29 cellular contexts compared by ENCODE assay signal in the genomic region with DNA sequence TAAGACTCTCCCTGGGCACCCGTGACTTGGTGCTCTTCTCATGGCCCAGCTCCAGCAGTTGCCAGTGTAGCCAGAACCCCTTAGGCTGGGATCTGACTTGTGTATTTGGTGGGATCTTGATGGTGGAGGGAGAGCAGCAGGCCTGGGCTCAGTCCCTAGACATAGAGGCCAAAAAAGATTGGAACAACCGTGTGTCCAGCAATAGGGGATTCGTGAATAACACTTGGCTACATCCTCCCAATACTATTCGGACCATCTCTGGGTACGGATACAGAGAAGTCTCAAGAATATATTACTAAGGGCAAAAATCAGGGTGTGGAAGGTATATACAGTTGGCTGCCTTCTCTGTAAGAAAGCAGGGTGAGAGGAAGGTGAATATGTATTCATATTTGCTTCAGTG. TPM values are rescaled to one million over a fixed set of nuclear protein-coding genes. Genes with fewer than 3 reads are reported as not detected.
"Had no signal": no experiment of that assay in that cellular context is flagged by ENCODE, and none has a peak within 500 bp of the region (broad histone marks: within the 10 kb centered on the region; RNA-seq: fewer than 3 reads in every experiment).

No MANE protein-coding gene starts in this region.

- H3K4me3 ChIP-seq: lower lobe of right lung, mucosa of descending colon, pancreas, prostate gland, right lobe of liver, smooth muscle cell, transverse colon, upper lobe of left lung, vagina had no signal

- H3K4me3 Mint-ChIP-seq: immature natural killer cell; natural killer cell treated with Interleukin-12 subunit alpha and Interleukin-12 subunit beta and Interleukin-15 and Interleukin-18, amount 100 ng/mL, for 72 hours; stimulated activated memory B cell treated with anti-CD40 and anti-IgM and Interleukin-4, amounts not matched to agents 10 μg/mL and 1 μg/mL and 100 μg/mL, for 72 hours; stimulated activated naive CD8-positive, alpha-beta T cell treated with anti-CD3 and anti-CD28 coated beads, Interleukin-15, amount 100 ng/mL, for 72 hours had no signal

- H3K4me2 ChIP-seq: smooth muscle cell had no signal

- H3K4me1 ChIP-seq: lower lobe of right lung, pancreas, prostate gland, right lobe of liver, transverse colon, upper lobe of left lung, vagina had no signal

- ATAC-seq: left lobe of liver; lower lobe of right lung; mucosa of descending colon; naive thymus-derived CD4-positive, alpha-beta T cell; natural killer cell treated with Interleukin-12 subunit alpha and Interleukin-12 subunit beta and Interleukin-15 and Interleukin-18, amount 100 ng/mL, for 72 hours; pancreas; right lobe of liver; stimulated activated memory B cell treated with anti-CD40 and anti-IgM and Interleukin-4, amounts not matched to agents 10 μg/mL and 1 μg/mL and 100 μg/mL, for 72 hours had no signal

- H3K36me3 Mint-ChIP-seq: natural killer cell treated with Interleukin-12 subunit alpha and Interleukin-12 subunit beta and Interleukin-15 and Interleukin-18, amount 100 ng/mL, for 72 hours; stimulated activated memory B cell treated with anti-CD40 and anti-IgM and Interleukin-4, amounts not matched to agents 10 μg/mL and 1 μg/mL and 100 μg/mL, for 72 hours had no signal

- H3K36me3 ChIP-seq: lower lobe of right lung, pancreas, prostate gland, right lobe of liver, transverse colon, upper lobe of left lung, vagina had no signal

- H3K27me3 ChIP-seq: pancreas, right lobe of liver, upper lobe of left lung, vagina had no signal

- H3K27ac Mint-ChIP-seq: immature natural killer cell; naive thymus-derived CD4-positive, alpha-beta T cell; natural killer cell treated with Interleukin-12 subunit alpha and Interleukin-12 subunit beta and Interleukin-15 and Interleukin-18, amount 100 ng/mL, for 72 hours; stimulated activated memory B cell treated with anti-CD40 and anti-IgM and Interleukin-4, amounts not matched to agents 10 μg/mL and 1 μg/mL and 100 μg/mL, for 72 hours had no signal

- DNase-seq: hypothalamus; immature natural killer cell; islet precursor cell; lower lobe of right lung; mammary epithelial cell; mesendoderm; midbrain; mucosa of descending colon; naive thymus-derived CD4-positive, alpha-beta T cell; nucleus accumbens; pancreas; posterior cingulate gyrus; right lobe of liver; stimulated activated CD4-positive, alpha-beta T cell treated with anti-CD3 and anti-CD28 coated beads, Interleukin-1b, Interleukin-23, amount 100 ng/mL, for 48 hours; stimulated activated CD4-positive, alpha-beta T cell treated with anti-CD3 and anti-CD28 coated beads, Interleukin-2, amount 100 ng/mL, for 48 hours; stimulated activated CD4-positive, alpha-beta T cell treated with anti-CD3 and anti-CD28 coated beads, Interleukin-4, amount 100 ng/mL, for 4 hours; stimulated activated CD8-positive, alpha-beta memory T cell treated with anti-CD3 and anti-CD28 coated beads, Interleukin-4, amount 100 ng/mL, for 48 hours; stimulated activated naive CD4-positive, alpha-beta T cell treated with Interleukin-2 at 50 U/mL for 16 hours; stimulated activated naive CD8-positive, alpha-beta T cell treated with anti-CD3 and anti-CD28 coated beads, Interleukin-15, amount 100 ng/mL, for 72 hours; substantia nigra; transverse colon; upper lobe of left lung had no signal

- H3K4me1 Mint-ChIP-seq: immature natural killer cell; stimulated activated memory B cell treated with anti-CD40 and anti-IgM and Interleukin-4, amounts not matched to agents 10 μg/mL and 1 μg/mL and 100 μg/mL, for 72 hours had no signal

- H3K27ac ChIP-seq: lower lobe of right lung, pancreas, prostate gland, right lobe of liver, upper lobe of left lung, vagina had no signal

- H3K9me3 ChIP-seq: lower lobe of right lung, mucosa of descending colon, pancreas, prostate gland, right lobe of liver, transverse colon, upper lobe of left lung, vagina had no signal

- H3K9me3 Mint-ChIP-seq: immature natural killer cell; natural killer cell treated with Interleukin-12 subunit alpha and Interleukin-12 subunit beta and Interleukin-15 and Interleukin-18, amount 100 ng/mL, for 72 hours; stimulated activated naive CD8-positive, alpha-beta T cell treated with anti-CD3 and anti-CD28 coated beads, Interleukin-15, amount 100 ng/mL, for 72 hours had no signal

RNA-seq across cellular contexts. Expression of a gene that starts 17.2 kb away (rescaled TPM):
- total RNA-seq: natural killer cell treated with Interleukin-12 subunit alpha and Interleukin-12 subunit beta and Interleukin-15 and Interleukin-18, amount 100 ng/mL, for 72 hours; osteoblast had no signal
- polyA plus RNA-seq: immature natural killer cell, mammary epithelial cell had no signal
